In the genomic region with DNA sequence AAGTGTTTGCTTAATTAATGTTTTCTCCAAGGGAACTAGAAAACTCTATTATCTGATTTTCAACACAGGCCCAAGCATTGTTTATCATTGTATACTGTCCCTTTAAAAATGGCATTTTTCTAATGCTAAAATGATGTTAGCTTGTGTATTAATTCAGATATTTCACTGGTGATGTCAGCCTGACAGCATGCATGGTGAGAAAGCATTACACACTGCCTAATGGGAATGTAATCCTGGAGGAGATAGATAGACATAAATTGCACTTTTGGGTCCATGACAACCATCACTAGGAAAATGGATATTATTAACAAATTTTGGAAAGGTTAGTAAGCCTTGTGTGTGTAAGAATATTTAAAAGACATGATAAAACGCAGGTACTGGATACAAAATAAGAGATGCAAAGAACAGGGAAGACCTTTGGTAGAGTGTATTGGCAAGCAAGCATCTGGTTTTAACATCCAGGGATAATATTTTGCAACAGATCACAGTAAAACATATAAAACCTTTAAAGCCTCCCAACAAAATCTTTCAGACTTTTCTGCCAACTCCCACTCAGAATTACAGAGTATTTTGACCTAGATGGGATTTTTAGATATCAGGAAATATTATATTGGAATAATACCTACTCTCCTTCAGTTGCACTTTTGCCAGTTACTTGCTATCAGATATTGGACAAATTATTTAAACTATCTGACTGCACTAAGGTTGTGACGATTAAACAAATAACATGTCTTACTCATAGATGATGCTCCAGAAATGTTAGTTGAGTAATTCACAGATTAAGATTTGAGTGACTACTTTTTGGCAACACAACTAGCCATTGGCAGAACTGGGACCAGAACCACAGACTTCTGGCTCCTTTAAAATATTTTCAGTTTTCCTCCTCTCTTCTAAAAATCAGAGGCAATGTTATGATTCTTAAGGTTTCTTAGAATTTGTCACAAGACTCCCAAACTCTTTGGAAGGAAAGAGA, we compare ENCODE assay signal across 23 cellular contexts.
DNase-seq lines count a peak whose midpoint lies in the region; ATAC-seq and TF ChIP-seq lines count a peak whose summit lies in the region.
"Had no signal": no experiment of that assay in that cellular context is flagged by ENCODE, and none has a peak within 500 bp of the region (broad histone marks: within the 10 kb centered on the region; RNA-seq: fewer than 3 reads in every experiment).

No MANE protein-coding gene starts in this region.

- CTCF ChIA-PET in CD8-positive, alpha-beta memory T cell (lab: Charles Lee) = interaction anchor here (0.8 kb wide), 1 partner anchor 95 kb away, joined by 3 read pairs; no protein-coding TSS in a partner anchor

- H3K79me2 ChIP-seq in neural cell (replicated peaks; ENCODE audit: insufficient read depth, low read length) = no peaks in the 10 kb centered on the region

- H3K27me3 ChIP-seq in neural cell (ENCODE audit: insufficient read depth, low read depth, low read length) = no peaks in the 10 kb centered on the region
- H3K27me3 ChIP-seq in CD8-positive, alpha-beta memory T cell (ENCODE audit: insufficient read depth, low read length, poor library complexity, severe bottlenecking) = no peaks in the 10 kb centered on the region

- TF ChIP-seq EP300 in neural cell (conservative IDR thresholded peaks at IDR 0.05; ENCODE audit: poor library complexity, severe bottlenecking) = peak; percentile 86

- no peak overlapping the region for H3K4me3 Mint-ChIP-seq in CD8-positive, alpha-beta memory T cell
- H3K4me3 Mint-ChIP-seq: activated naive CD8-positive, alpha-beta T cell treated with anti-CD3 and anti-CD28 coated beads, Interleukin-2, amount 50 U/mL, for 24 hours; B cell; natural killer cell treated with Interleukin-12 subunit alpha and Interleukin-12 subunit beta and Interleukin-15 and Interleukin-18, amount 100 ng/mL, for 72 hours; stimulated activated effector memory CD8-positive, alpha-beta T cell treated with anti-CD3 and anti-CD28 coated beads, Interleukin-12 subunit alpha, Interleukin-12 subunit beta, amount 100 ng/mL, for 72 hours had no signal

- TF ChIP-seq CTCF in epithelial cell of esophagus (IDR thresholded peaks at IDR 0.05; ENCODE audit: insufficient read depth, low read depth, low read length, missing control alignments) (no peak), neural cell (IDR thresholded peaks at IDR 0.05; ENCODE audit: poor library complexity, severe bottlenecking) (no peak)

- DNase-seq in EL = peak; percentile 72
- peak; percentile 33 for DNase-seq in epithelial cell of esophagus (ENCODE audit: low read depth)
- no peak for DNase-seq in CD8-positive, alpha-beta memory T cell
- DNase-seq in DMS53 treated with DMSO at 0.1 percent for 48 hours (lab: John Stamatoyannopoulos, UW; ENCODE audit: unreplicated experiment) = no peak
- DNase-seq: activated CD8-positive, alpha-beta memory T cell treated with anti-CD3 and anti-CD28 coated beads for 24 hours; activated naive CD8-positive, alpha-beta T cell treated with anti-CD3 and anti-CD28 coated beads, Interleukin-2, amount 50 U/mL, for 24 hours; H7; islet precursor cell; mammary epithelial cell; NCI-H146; NCI-H2227 treated with DMSO at 0.1 percent for 48 hours; psoas muscle; SIG-M5; stimulated activated CD4-positive, alpha-beta T cell treated with anti-CD3 and anti-CD28 coated beads, Interleukin-12 subunit alpha, Interleukin-12 subunit beta, amount 100 ng/mL, for 4 hours; T-helper 2 cell had no signal

- H3K36me3 Mint-ChIP-seq in CD8-positive, alpha-beta memory T cell = no peaks in the 10 kb centered on the region
- H3K36me3 Mint-ChIP-seq: natural killer cell treated with Interleukin-12 subunit alpha and Interleukin-12 subunit beta and Interleukin-15 and Interleukin-18, amount 100 ng/mL, for 72 hours; stimulated activated effector memory CD8-positive, alpha-beta T cell treated with anti-CD3 and anti-CD28 coated beads, Interleukin-12 subunit alpha, Interleukin-12 subunit beta, amount 100 ng/mL, for 72 hours had no signal

- peaks cover 0 to 2% of the 10 kb centered on the region in 2 donors for H3K27me3 Mint-ChIP-seq in CD8-positive, alpha-beta memory T cell
- H3K27me3 Mint-ChIP-seq: activated naive CD8-positive, alpha-beta T cell treated with anti-CD3 and anti-CD28 coated beads, Interleukin-2, amount 50 U/mL, for 24 hours; B cell; natural killer cell treated with Interleukin-12 subunit alpha and Interleukin-12 subunit beta and Interleukin-15 and Interleukin-18, amount 100 ng/mL, for 72 hours had no signal

- H3K4me1 Mint-ChIP-seq in CD8-positive, alpha-beta memory T cell = no peaks in the 10 kb centered on the region
- H3K4me1 Mint-ChIP-seq: activated naive CD8-positive, alpha-beta T cell treated with anti-CD3 and anti-CD28 coated beads, Interleukin-2, amount 50 U/mL, for 24 hours; B cell; stimulated activated effector memory CD8-positive, alpha-beta T cell treated with anti-CD3 and anti-CD28 coated beads, Interleukin-12 subunit alpha, Interleukin-12 subunit beta, amount 100 ng/mL, for 72 hours had no signal

- H3K4me2 ChIP-seq in neural cell (ENCODE audit: low read length) = peak overlapping the region; percentile 32

- POLR2A ChIA-PET in CD8-positive, alpha-beta memory T cell (lab: Charles Lee) = no interaction called here

- H3K9me3 Mint-ChIP-seq in CD8-positive, alpha-beta memory T cell = peaks cover 5 to 26% (median 13%) of the 10 kb centered on the region in 5 donors
- H3K9me3 Mint-ChIP-seq: activated naive CD8-positive, alpha-beta T cell treated with anti-CD3 and anti-CD28 coated beads, Interleukin-2, amount 50 U/mL, for 24 hours had no signal

- peak overlapping the region; percentile 82 for H3K27ac ChIP-seq in neural cell (ENCODE audit: low read length)
- no peak overlapping the region for H3K27ac ChIP-seq in CD8-positive, alpha-beta memory T cell (ENCODE audit: low read depth, low read length)
- H3K27ac ChIP-seq: psoas muscle had no signal

- ATAC-seq in SK-N-SH treated with all-trans-retinoic acid at 6 μM for 48 hours (peak; percentile 71), GM18907 (IDR thresholded peaks at IDR 0.05; ENCODE audit: unreplicated experiment) (no peak), HG03196 (IDR thresholded peaks at IDR 0.05; ENCODE audit: unreplicated experiment) (no peak)
- ATAC-seq: activated CD4-positive, CD25-positive, alpha-beta regulatory T cell treated with anti-CD3 and anti-CD28 coated beads, Interleukin-2, amount 50 U/mL, for 24 hours; activated naive CD8-positive, alpha-beta T cell treated with anti-CD3 and anti-CD28 coated beads, Interleukin-2, amount 50 U/mL, for 24 hours; natural killer cell treated with Interleukin-12 subunit alpha and Interleukin-12 subunit beta and Interleukin-15 and Interleukin-18, amount 100 ng/mL, for 72 hours; stimulated activated effector memory CD8-positive, alpha-beta T cell treated with anti-CD3 and anti-CD28 coated beads, Interleukin-12 subunit alpha, Interleukin-12 subunit beta, amount 100 ng/mL, for 72 hours had no signal

- H3K4me1 ChIP-seq in CD8-positive, alpha-beta memory T cell (ENCODE audit: insufficient read depth, low read length) = no peaks in the 10 kb centered on the region
- H3K4me1 ChIP-seq: psoas muscle had no signal

- no peaks in the 10 kb centered on the region for H4K20me1 ChIP-seq in neural cell (ENCODE audit: insufficient read depth)

- H3K36me3 ChIP-seq in neural cell (ENCODE audit: insufficient read depth, low read length) = no peaks in the 10 kb centered on the region
- no peaks in the 10 kb centered on the region for H3K36me3 ChIP-seq in CD8-positive, alpha-beta memory T cell (ENCODE audit: insufficient read depth, low read length)

- no peaks in the 10 kb centered on the region for H3K9me2 ChIP-seq in neural cell (ENCODE audit: insufficient read depth, low read length)

- peak overlapping the region; percentile 13 for H3K9ac ChIP-seq in neural cell (ENCODE audit: low read length)

- no peak overlapping the region for H3K27ac Mint-ChIP-seq in CD8-positive, alpha-beta memory T cell
- H3K27ac Mint-ChIP-seq: activated naive CD8-positive, alpha-beta T cell treated with anti-CD3 and anti-CD28 coated beads, Interleukin-2, amount 50 U/mL, for 24 hours; B cell; natural killer cell treated with Interleukin-12 subunit alpha and Interleukin-12 subunit beta and Interleukin-15 and Interleukin-18, amount 100 ng/mL, for 72 hours; stimulated activated effector memory CD8-positive, alpha-beta T cell treated with anti-CD3 and anti-CD28 coated beads, Interleukin-12 subunit alpha, Interleukin-12 subunit beta, amount 100 ng/mL, for 72 hours had no signal

- no peaks in the 10 kb centered on the region for H3F3A ChIP-seq in neural cell (ENCODE audit: insufficient read depth, low read length, poor library complexity, severe bottlenecking)

- no peak for TF ChIP-seq RAD21 in neural cell (conservative IDR thresholded peaks at IDR 0.05)

- no peaks in the 10 kb centered on the region for H3K9me3 ChIP-seq in neural cell (ENCODE audit: low read length)
- no peaks in the 10 kb centered on the region for H3K9me3 ChIP-seq in CD8-positive, alpha-beta memory T cell (ENCODE audit: low read length)
- H3K9me3 ChIP-seq: psoas muscle had no signal

- H2AFZ ChIP-seq in neural cell (ENCODE audit: low read depth, low read length) = no peak overlapping the region

- no peak overlapping the region for H3K4me3 ChIP-seq in epithelial cell of esophagus (ENCODE audit: low read length)
- H3K4me3 ChIP-seq in neural cell (ENCODE audit: low read length) = peak overlapping the region; percentile 5
- no peak overlapping the region for H3K4me3 ChIP-seq in CD8-positive, alpha-beta memory T cell (ENCODE audit: low read length)
- H3K4me3 ChIP-seq: psoas muscle had no signal

Comparison
In these comparisons a context has a peak if more than half of its experiments do, and no peak if none do; other contexts are left out.
1. DNase-seq: peak in EL (single experiment) and epithelial cell of esophagus (single experiment); none in CD8-positive, alpha-beta memory T cell (0 of 5) and DMS53 treated with DMSO at 0.1 percent for 48 hours (single experiment).